8 cellular contexts compared by ENCODE assay signal in the genomic region with DNA sequence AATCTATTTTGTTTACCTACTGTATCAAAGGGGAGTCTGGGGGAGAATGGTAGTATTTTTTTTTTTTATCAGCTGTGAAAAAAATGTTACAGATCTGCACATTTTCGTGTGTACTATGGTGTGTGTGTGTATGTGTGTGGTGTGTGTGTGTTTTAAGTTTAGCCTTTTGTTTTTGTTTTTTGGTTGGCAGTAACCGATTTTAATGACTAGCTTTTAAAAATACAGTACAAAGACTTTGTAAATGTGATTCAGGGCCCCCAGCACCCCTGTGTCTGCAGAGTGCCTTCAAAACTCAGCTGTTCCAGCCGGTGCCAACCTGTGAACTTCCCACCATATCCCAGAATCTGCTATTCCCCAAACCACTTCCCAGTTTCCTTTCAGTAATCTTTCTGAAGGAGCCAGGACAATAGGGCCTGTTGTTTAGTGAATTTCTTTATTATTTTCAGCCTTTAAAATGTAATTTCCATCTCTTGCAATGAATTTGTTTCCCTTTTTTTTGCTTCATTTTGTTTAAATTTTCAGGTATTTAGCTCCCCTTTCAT. TPM values are rescaled to one million over a fixed set of nuclear protein-coding genes. Genes with fewer than 3 reads are reported as not detected.
A peak's percentile ranks its signal among the peaks of the same experiment; 100 is the strongest.
DNase-seq lines count a peak whose midpoint lies in the region; ATAC-seq and TF ChIP-seq lines count a peak whose summit lies in the region.

No MANE protein-coding gene starts in this region.

- DNase-seq in HAP-1 (ENCODE audit: low spot score in 2 of 2), result no peak
- no peak for DNase-seq in WERI-Rb-1
- DNase-seq in glutamatergic neuron, result no peak
- no peak for DNase-seq in NCI-H1092 (lab: John Stamatoyannopoulos, UW)
- no peak for DNase-seq in stimulated activated CD4-positive, alpha-beta T cell treated with anti-CD3 and anti-CD28 coated beads, Interleukin-4, amount 100 ng/mL, for 1 hour
- no peak for DNase-seq in GM13977 (ENCODE audit: low spot score)

- H3K4me3 ChIP-seq in HAP-1 (peak overlapping the region; percentile 73), WERI-Rb-1 (ENCODE audit: low read depth, low read length) (peak overlapping the region; percentile 85), skeletal muscle tissue (ENCODE audit: low read length in 3 of 3) (peak overlapping the region; percentile 92 to 93 (median 92))

- peaks cover 21% of the 10 kb centered on the region for H3K4me1 Mint-ChIP-seq in glutamatergic neuron (ENCODE audit: low read depth, unreplicated experiment)

- peaks cover 20% of the 10 kb centered on the region for H3K9me3 Mint-ChIP-seq in glutamatergic neuron (ENCODE audit: unreplicated experiment)

- peaks cover 8% of the 10 kb centered on the region for H3K27me3 Mint-ChIP-seq in glutamatergic neuron (ENCODE audit: unreplicated experiment)

- H3K9ac ChIP-seq in skeletal muscle tissue (ENCODE audit: low read depth in 1 of 3, low read length in 3 of 3), result peak overlapping the region; percentile 27 to 59 (median 41)

- H3K4me1 ChIP-seq in HAP-1, result peaks cover 14% of the 10 kb centered on the region
- H3K4me1 ChIP-seq in skeletal muscle tissue (ENCODE audit: control insufficient read depth in 3 of 3, insufficient read depth in 3 of 3, low read length in 3 of 3), result peaks cover 12 to 25% (median 13%) of the 10 kb centered on the region in 3 donors

- H3K27ac ChIP-seq in WERI-Rb-1 (no peak overlapping the region), skeletal muscle tissue (ENCODE audit: low read depth, low read length) (peak overlapping the region; percentile 2)

- no peaks in the 10 kb centered on the region for H3K36me3 Mint-ChIP-seq in glutamatergic neuron (ENCODE audit: unreplicated experiment)

- ATAC-seq in HG03442 (IDR thresholded peaks at IDR 0.05; ENCODE audit: unreplicated experiment), result no peak

- H3K9me3 ChIP-seq in HAP-1, result no peaks in the 10 kb centered on the region
- H3K9me3 ChIP-seq in WERI-Rb-1 (ENCODE audit: severe bottlenecking), result no peaks in the 10 kb centered on the region
- H3K9me3 ChIP-seq in skeletal muscle tissue (ENCODE audit: control insufficient read depth in 3 of 3, low read length in 3 of 3), result no peaks in the 10 kb centered on the region

- H3K27me3 ChIP-seq in HAP-1 (ENCODE audit: low read depth) (no peaks in the 10 kb centered on the region), WERI-Rb-1 (ENCODE audit: insufficient read depth, low read depth, severe bottlenecking) (no peaks in the 10 kb centered on the region), skeletal muscle tissue (ENCODE audit: control insufficient read depth in 3 of 3, insufficient read depth in 3 of 3, low read length in 3 of 3) (no peaks in the 10 kb centered on the region)

- in situ Hi-C loops in HAP-1 (cut with MboI; ENCODE audit: low sequenced_read_pairs) (no loop called here), GM13977 (cut with MboI; ENCODE audit: low pct_unique_long_range_greater_than_20kb, low sequenced_read_pairs, unreplicated experiment) (no loop called here)

- TF ChIP-seq CTCF in WERI-Rb-1 (IDR thresholded peaks at IDR 0.05; ENCODE audit: low read depth, low read length) (no peak), glutamatergic neuron (IDR thresholded peaks at IDR 0.05; ENCODE audit: partially characterized antibody, unreplicated experiment) (no peak), GM13977 (IDR thresholded peaks at IDR 0.05; ENCODE audit: extremely low read depth, insufficient read depth, missing control alignments) (no peak)

- peak overlapping the region; percentile 93 for H3K27ac Mint-ChIP-seq in glutamatergic neuron (ENCODE audit: unreplicated experiment)

- H3K36me3 ChIP-seq in HAP-1 (replicated peaks) (no peaks in the 10 kb centered on the region; the same call in none of the 2 replicates), WERI-Rb-1 (peaks cover 5% of the 10 kb centered on the region; the same call in 1 of the 2 replicates), skeletal muscle tissue (ENCODE audit: control insufficient read depth in 3 of 3, insufficient read depth in 3 of 3, low read length in 3 of 3) (peaks cover 0 to 3% (median 0%) of the 10 kb centered on the region in 3 donors)

- H3K4me3 Mint-ChIP-seq in glutamatergic neuron (ENCODE audit: unreplicated experiment), result peak overlapping the region; percentile 99

RNA-seq across cellular contexts. Expression of gene RAP2B, which starts 2.1 kb away (rescaled TPM):
- total RNA-seq in glutamatergic neuron (ENCODE audit: unreplicated experiment), result 24.5 TPM
- total RNA-seq in skeletal muscle tissue, result 12.0 TPM
